In genomic region chr11:9209604-9210003, GRCh38 we compare ENCODE assay signal across 8 cellular contexts. TPM values are rescaled to one million over a fixed set of nuclear protein-coding genes. Genes with fewer than 3 reads are reported as not detected.
DNase-seq lines count a peak whose midpoint lies in the region; ATAC-seq, FAIRE-seq and TF ChIP-seq lines count a peak whose summit lies in the region.
"Not testable (repeated sequence)": the region's sequence is repeated elsewhere in the genome, so short reads cannot be mapped to it uniquely, and the experiment has no call there.

No MANE protein-coding gene starts in this region.

- not testable (repeated sequence) for TF ChIP-seq CTCF in A549 (IDR thresholded peaks at IDR 0.05); WERI-Rb-1 (IDR thresholded peaks at IDR 0.05; ENCODE audit: low read depth, low read length)

- CTCF ChIA-PET in A549 (lab: Yijun Ruan, JAX), result interaction anchor here (0.6 kb wide), 1 partner anchor 32 kb away, joined by 4 read pairs; no protein-coding TSS in a partner anchor
- CTCF ChIA-PET in activated naive CD4-positive, alpha-beta T cell treated with anti-CD3 and anti-CD28 coated beads for 36 hours (lab: Charles Lee), result not testable (repeated sequence)

- not testable (repeated sequence) for H3K9me3 ChIP-seq in A549; WERI-Rb-1 (ENCODE audit: severe bottlenecking)

- not testable (repeated sequence) for TF ChIP-seq POLR2A in A549 (IDR thresholded peaks at IDR 0.05; ENCODE audit: low read length)

- H3K36me3 Mint-ChIP-seq in activated naive CD4-positive, alpha-beta T cell treated with anti-CD3 and anti-CD28 coated beads for 36 hours (ENCODE audit: low read depth); dendritic cell treated with granulocyte-macrophage colony-stimulating factor and Interleukin-4, amounts not matched to agents 40 ng/mL and 50 ng/mL, for 4 days (ENCODE audit: low read depth): not testable (repeated sequence)

- not testable (repeated sequence) for H3K27me3 ChIP-seq in WERI-Rb-1 (ENCODE audit: insufficient read depth, low read depth, severe bottlenecking)

- peaks cover 38% of the 10 kb centered on the region for H3K4me1 ChIP-seq in A549

- not testable (repeated sequence) for H3K4me3 ChIP-seq in A549; WERI-Rb-1 (ENCODE audit: low read depth, low read length)

- H3K27me3 Mint-ChIP-seq in activated naive CD4-positive, alpha-beta T cell treated with anti-CD3 and anti-CD28 coated beads for 36 hours (ENCODE audit: low read depth); dendritic cell treated with granulocyte-macrophage colony-stimulating factor and Interleukin-4, amounts not matched to agents 40 ng/mL and 50 ng/mL, for 4 days: not testable (repeated sequence)

- peak overlapping the region; percentile 82 for H3K27ac Mint-ChIP-seq in activated naive CD4-positive, alpha-beta T cell treated with anti-CD3 and anti-CD28 coated beads for 36 hours
- peak overlapping the region; percentile 76 for H3K27ac Mint-ChIP-seq in dendritic cell treated with granulocyte-macrophage colony-stimulating factor and Interleukin-4, amounts not matched to agents 40 ng/mL and 50 ng/mL, for 4 days

- POLR2A ChIA-PET in A549 (lab: Yijun Ruan, JAX), result not testable (repeated sequence)

- not testable (repeated sequence) for H3K4me3 Mint-ChIP-seq in activated naive CD4-positive, alpha-beta T cell treated with anti-CD3 and anti-CD28 coated beads for 36 hours; dendritic cell treated with granulocyte-macrophage colony-stimulating factor and Interleukin-4, amounts not matched to agents 40 ng/mL and 50 ng/mL, for 4 days

- not testable (repeated sequence) for TF ChIP-seq EP300 in A549 (IDR thresholded peaks at IDR 0.05)

- not testable (repeated sequence) for DNase-seq in A549 (ENCODE audit: low read depth in 1 of 2, low spot score in 1 of 2); WERI-Rb-1
- peak; percentile 67 for DNase-seq in activated naive CD4-positive, alpha-beta T cell treated with anti-CD3 and anti-CD28 coated beads for 36 hours
- peak; percentile 21 for DNase-seq in stimulated activated CD4-positive, alpha-beta T cell treated with anti-CD3 and anti-CD28 coated beads, Interleukin-15, amount 100 ng/mL, for 24 hours

- FAIRE-seq in A549 (lab: Jason Lieb, UNC), result not testable (repeated sequence)

- TF ChIP-seq RAD21 in A549 (conservative IDR thresholded peaks at IDR 0.05 in 1 of 2, IDR thresholded peaks at IDR 0.05 in 1 of 2), result not testable (repeated sequence)

- H3K4me1 Mint-ChIP-seq in activated naive CD4-positive, alpha-beta T cell treated with anti-CD3 and anti-CD28 coated beads for 36 hours (ENCODE audit: low read depth), result peaks cover 56% of the 10 kb centered on the region
- peaks cover 49% of the 10 kb centered on the region for H3K4me1 Mint-ChIP-seq in dendritic cell treated with granulocyte-macrophage colony-stimulating factor and Interleukin-4, amounts not matched to agents 40 ng/mL and 50 ng/mL, for 4 days (ENCODE audit: low read depth)

- H3K27ac ChIP-seq in A549 (0 out of 6 replicates have a peak overlapping the region, but pooled peaks of 1 of the 2 experiments have one; percentile 9), WERI-Rb-1 (peak overlapping the region; percentile 63; the same call in 1 of the 2 replicates)

- H3K36me3 ChIP-seq in WERI-Rb-1, result not testable (repeated sequence)

- ATAC-seq in A549 (peak in 1 of 2 experiments; percentile 18; a peak in 1 of 6 replicates), GM18909 (IDR thresholded peaks at IDR 0.05; ENCODE audit: poor library complexity, unreplicated experiment) (peak; percentile 9), HG02610 (IDR thresholded peaks at IDR 0.05; ENCODE audit: unreplicated experiment) (peak; percentile 33), HG03354 (IDR thresholded peaks at IDR 0.05; ENCODE audit: poor library complexity, severe bottlenecking, unreplicated experiment) (peak; percentile 32)

- intact Hi-C loops in activated naive CD4-positive, alpha-beta T cell treated with anti-CD3 and anti-CD28 coated beads for 36 hours (cut with micrococcal nuclease), result loop anchor here (1.0 to 5.0 kb wide), 8 partner anchors 41 to 363 kb away; partner anchors contain the start of genes TMEM41B, WEE1 and ZNF143
- intact Hi-C loops in dendritic cell treated with granulocyte-macrophage colony-stimulating factor and Interleukin-4, amounts not matched to agents 40 ng/mL and 50 ng/mL, for 4 days (cut with micrococcal nuclease), result not testable (repeated sequence)

- peak overlapping the region; percentile 61; the same call in 2 of the 3 replicates for H3K4me2 ChIP-seq in A549

- WGBS in A549 (ENCODE audit: missing lambda C conversion rate), result 82% methylated on average over 4 of the region's 4 CpGs

- not testable (repeated sequence) for H3K9me3 Mint-ChIP-seq in activated naive CD4-positive, alpha-beta T cell treated with anti-CD3 and anti-CD28 coated beads for 36 hours; dendritic cell treated with granulocyte-macrophage colony-stimulating factor and Interleukin-4, amounts not matched to agents 40 ng/mL and 50 ng/mL, for 4 days

RNA-seq across cellular contexts. Expression of gene DENND5A, which starts 55.5 kb away (rescaled TPM):
- polyA plus RNA-seq in A549 (2011; rRNA removed) (88.7 and 120 TPM in 2 replicates), A549 (2017; fragmentation: RNase III; extraction: RNeasy Plus Mini Kit Qiagen cat#74134 plus additional on column Dnase treatment) (35.7 to 41.5 TPM (median 36.6 TPM) in 3 replicates)
- polyA plus RNA-seq in A549 (2012; cell fraction: cytosol; rRNA removed), result 93.3 and 114 TPM in 2 replicates
- 79.9 and 89.7 TPM in 2 replicates for polyA plus RNA-seq in A549 (2012; cell fraction: nucleus; rRNA removed)
- 241 and 328 TPM in 2 replicates for polyA minus RNA-seq in A549 (2011; rRNA and poly(A)+ RNA removed)
- 10 to 100 TPM; 62.3 to 63.5 TPM for total RNA-seq in activated naive CD4-positive, alpha-beta T cell treated with anti-CD3 and anti-CD28 coated beads for 36 hours
